ENCODE assay signal across 1 cellular context in the genomic region with DNA sequence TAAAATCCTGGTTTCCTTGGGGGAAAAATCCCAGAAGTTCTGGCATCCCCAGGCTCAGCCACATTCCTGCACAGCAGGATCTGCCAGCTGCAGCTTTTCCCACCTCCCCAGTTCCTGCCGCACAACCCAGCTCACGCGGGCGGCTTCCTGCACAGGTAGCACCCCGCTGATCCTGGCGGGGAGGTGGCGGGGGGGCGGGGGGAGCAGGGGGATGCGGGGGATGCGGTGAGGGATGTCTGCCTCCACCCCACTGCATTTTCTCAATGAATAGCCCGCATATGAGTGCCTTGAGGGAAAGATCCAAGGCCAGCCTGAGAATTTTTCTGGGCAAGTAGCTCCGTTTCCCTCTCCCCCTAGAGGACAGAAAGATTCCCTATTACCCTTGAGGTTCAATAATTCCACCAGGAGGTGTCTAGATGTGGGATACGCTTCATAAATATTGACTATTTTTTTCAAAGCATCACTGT.
TF ChIP-seq lines count a peak whose summit lies in the region.

No MANE protein-coding gene starts in this region.

TF ChIP-seq in endothelial cell of umbilical vein, 7 proteins besides CTCF, POLR2A, EP300 and RAD21:
- TF ChIP-seq, protein P1, sequence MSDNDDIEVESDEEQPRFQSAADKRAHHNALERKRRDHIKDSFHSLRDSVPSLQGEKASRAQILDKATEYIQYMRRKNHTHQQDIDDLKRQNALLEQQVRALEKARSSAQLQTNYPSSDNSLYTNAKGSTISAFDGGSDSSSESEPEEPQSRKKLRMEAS (IDR thresholded peaks at IDR 0.05; ENCODE audit: insufficient read depth, insufficient read length), result no peak
- TF ChIP-seq JUN (IDR thresholded peaks at IDR 0.05; ENCODE audit: borderline replicate concordance, insufficient read depth, insufficient read length, low read depth) (no peak), FOS (IDR thresholded peaks at IDR 0.05; ENCODE audit: borderline replicate concordance, insufficient read depth, low read length) (no peak), EZH2 (IDR thresholded peaks at IDR 0.05; ENCODE audit: borderline replicate concordance, low read depth, low read length, severe bottlenecking) (no peak), GATA2 (IDR thresholded peaks at IDR 0.05; ENCODE audit: insufficient read depth, insufficient read length, low read depth, low read length) (no peak)
